ENCODE assay signal across 9 cellular contexts in the genomic region with DNA sequence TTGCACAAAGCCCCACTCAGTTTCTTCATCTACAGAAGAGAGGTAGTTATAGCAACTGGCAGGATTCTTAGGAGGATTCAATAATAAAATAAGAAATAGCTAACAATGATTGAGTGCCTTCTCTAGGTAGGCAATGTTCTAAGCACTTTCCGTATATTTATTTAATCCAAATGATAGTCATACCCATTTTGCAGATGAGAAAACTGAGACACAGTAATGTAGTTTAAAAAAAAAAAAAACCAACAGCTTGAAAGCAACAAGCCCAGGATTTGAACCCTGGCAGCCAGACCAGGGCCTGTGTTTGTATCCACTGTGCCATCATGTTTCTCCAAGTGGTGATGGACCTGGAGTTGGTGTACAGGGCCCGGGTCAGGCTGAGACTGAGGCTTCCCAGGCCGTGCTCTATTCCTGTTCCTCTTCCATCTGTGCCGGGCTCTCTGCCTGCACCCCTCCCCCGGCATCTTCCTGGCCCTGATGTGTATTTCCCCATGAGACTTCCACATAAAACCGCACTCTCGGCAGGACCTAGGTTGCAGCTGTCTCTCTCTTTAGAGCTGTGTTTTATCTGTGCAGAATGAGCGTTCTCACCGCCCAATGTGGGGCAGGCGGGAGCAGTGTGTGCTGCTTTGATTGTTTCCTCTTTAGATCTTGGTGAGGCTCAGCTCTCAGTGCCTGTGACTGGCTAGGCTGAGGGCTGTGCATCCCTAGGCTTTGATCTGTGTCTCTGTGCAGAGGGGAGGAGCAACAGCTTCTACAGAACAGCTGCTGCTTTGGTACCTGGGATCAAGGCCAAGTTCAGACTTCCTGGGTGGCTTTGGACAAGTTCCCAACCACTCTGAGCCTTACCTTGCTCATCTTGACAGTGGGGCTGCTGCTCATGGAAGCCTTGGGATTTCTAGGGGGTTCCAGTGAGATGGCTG. TPM values are rescaled to one million over a fixed set of nuclear protein-coding genes. Genes with fewer than 3 reads are reported as not detected.
DNase-seq lines count a peak whose midpoint lies in the region; ATAC-seq and TF ChIP-seq lines count a peak whose summit lies in the region.
"Had no signal": no experiment of that assay in that cellular context is flagged by ENCODE, and none has a peak within 500 bp of the region (broad histone marks: within the 10 kb centered on the region; RNA-seq: fewer than 3 reads in every experiment).

No MANE protein-coding gene starts in this region.

- peak overlapping the region; percentile 16 to 86 (median 67) for H3K27ac Mint-ChIP-seq in CD4-positive, alpha-beta memory T cell
- H3K27ac Mint-ChIP-seq in T-helper 17 cell = no peak overlapping the region

- POLR2A ChIA-PET in CD4-positive, alpha-beta memory T cell (lab: Charles Lee; ENCODE audit: partially characterized antibody) = interaction anchor here (1.0 to 2.4 kb wide), 5 partner anchors 10 to 235 kb away, joined by 3 to 19 read pairs (median 7); no protein-coding TSS in a partner anchor

- TF ChIP-seq CTCF in fibroblast of pulmonary artery (IDR thresholded peaks at IDR 0.05; ENCODE audit: low read length, missing control alignments) = no peak

- H3K36me3 Mint-ChIP-seq in CD4-positive, alpha-beta memory T cell = no peaks in the 10 kb centered on the region
- H3K36me3 Mint-ChIP-seq in T-helper 17 cell (ENCODE audit: low read depth) = peaks cover 2% of the 10 kb centered on the region

- H3K4me1 ChIP-seq in CD4-positive, alpha-beta memory T cell (ENCODE audit: insufficient read depth, low read length) = peaks cover 70% of the 10 kb centered on the region
- H3K4me1 ChIP-seq in aorta (ENCODE audit: control insufficient read depth in 1 of 2, insufficient read depth in 2 of 2, low read length in 2 of 2) = no peaks in the 10 kb centered on the region

- H3K4me3 ChIP-seq in CD4-positive, alpha-beta memory T cell (ENCODE audit: low read length in 2 of 2) = no peak overlapping the region
- no peak overlapping the region for H3K4me3 ChIP-seq in fibroblast of pulmonary artery (replicated peaks; ENCODE audit: low read depth, low read length)
- no peak overlapping the region for H3K4me3 ChIP-seq in aorta (ENCODE audit: low read length in 2 of 2)

- peaks cover 28 to 59% (median 37%) of the 10 kb centered on the region in 4 donors for H3K4me1 Mint-ChIP-seq in CD4-positive, alpha-beta memory T cell
- H3K4me1 Mint-ChIP-seq in T-helper 17 cell = peaks cover 42% of the 10 kb centered on the region

- H3K4me3 Mint-ChIP-seq in CD4-positive, alpha-beta memory T cell = peak overlapping the region; percentile 7 to 82 (median 67)
- peak overlapping the region; percentile 89 for H3K4me3 Mint-ChIP-seq in T-helper 17 cell
- H3K4me3 Mint-ChIP-seq: neural crest cell had no signal

- intact Hi-C loops in CD4-positive, alpha-beta memory T cell (cut with micrococcal nuclease) = loop anchor here (10.0 kb wide), 1 partner anchor 49 kb away; the partner anchor contains the start of gene TOX2
- intact Hi-C loops in aorta (cut with DNase I) = no loop called here

- H3K27me3 ChIP-seq in CD4-positive, alpha-beta memory T cell (ENCODE audit: insufficient read depth, low read length) = no peaks in the 10 kb centered on the region
- H3K27me3 ChIP-seq in aorta (ENCODE audit: control insufficient read depth in 1 of 2, insufficient read depth in 2 of 2, low read length in 1 of 2) = no peaks in the 10 kb centered on the region

- DNase-seq in CD4-positive, alpha-beta memory T cell = peak; percentile 58 to 73 (median 68)
- DNase-seq in T-helper 17 cell (peak in 2 of 3 donors; percentile 21 to 23), fibroblast of pulmonary artery (ENCODE audit: low read depth) (peak; percentile 82), aorta (peak; percentile 34 to 79), dedifferentiated amniotic fluid mesenchymal stem cell (ENCODE audit: extremely low spot score) (no peak), NCI-H774 (lab: John Stamatoyannopoulos, UW) (no peak)

- WGBS in aorta, 2 donors = 54 to 57% methylated on average over 10 of the region's 10 CpGs

- H3K27me3 Mint-ChIP-seq in CD4-positive, alpha-beta memory T cell = peaks cover 0 to 2% of the 10 kb centered on the region in 2 donors
- no peaks in the 10 kb centered on the region for H3K27me3 Mint-ChIP-seq in T-helper 17 cell

- no peaks in the 10 kb centered on the region for H3K9me3 ChIP-seq in CD4-positive, alpha-beta memory T cell (ENCODE audit: control insufficient read depth in 1 of 2, low read length in 2 of 2)
- H3K9me3 ChIP-seq in T-helper 17 cell (ENCODE audit: control insufficient read depth, low read length, poor library complexity, severe bottlenecking) = no peaks in the 10 kb centered on the region
- no peaks in the 10 kb centered on the region for H3K9me3 ChIP-seq in aorta (ENCODE audit: control insufficient read depth, low read length)

- CTCF ChIA-PET in CD4-positive, alpha-beta memory T cell (lab: Charles Lee; ENCODE audit: partially characterized antibody) = interaction anchor here (0.6 to 1.4 kb wide), 3 partner anchors 18 to 133 kb away, joined by 3 read pairs; no protein-coding TSS in a partner anchor

- H3K9me3 Mint-ChIP-seq in CD4-positive, alpha-beta memory T cell = no peaks in the 10 kb centered on the region
- H3K9me3 Mint-ChIP-seq: neural crest cell had no signal

- ATAC-seq in HG02852 (IDR thresholded peaks at IDR 0.05; ENCODE audit: unreplicated experiment) = peak; percentile 81
- ATAC-seq in T-helper 17 cell = peak; percentile 83
- no peak for ATAC-seq in aorta (ENCODE audit: low FRiP score)
- no peak for ATAC-seq in HG02970 (IDR thresholded peaks at IDR 0.05; ENCODE audit: low FRiP score, unreplicated experiment)

- H3K27ac ChIP-seq in CD4-positive, alpha-beta memory T cell (ENCODE audit: low read depth, low read length) = no peak overlapping the region
- no peak overlapping the region for H3K27ac ChIP-seq in aorta (ENCODE audit: low read depth in 1 of 2, low read length in 2 of 2)

- no peaks in the 10 kb centered on the region for H3K36me3 ChIP-seq in CD4-positive, alpha-beta memory T cell (ENCODE audit: insufficient read depth, low read length)
- no peaks in the 10 kb centered on the region for H3K36me3 ChIP-seq in aorta (ENCODE audit: control insufficient read depth in 1 of 2, insufficient read depth in 2 of 2, low read length in 1 of 2)

RNA-seq across cellular contexts. Expression of gene TOX2, which starts 49.5 kb away (rescaled TPM):
- total RNA-seq in CD4-positive, alpha-beta memory T cell = under 1 TPM; 0.33 to 0.64 TPM
- 1 to 10 TPM in 1 of 2 donors, under 1 TPM in 1; 0.22 to 1.1 TPM for polyA plus RNA-seq in CD4-positive, alpha-beta memory T cell
- total RNA-seq in T-helper 17 cell = 1 to 10 TPM; 1.7 to 2.2 TPM
- total RNA-seq in aorta = 10 to 100 TPM; 11.9 to 17.2 TPM
- polyA plus RNA-seq in aorta = 1 to 10 TPM; 1.1 to 6.8 TPM

Comparison
In these comparisons a context has a peak if more than half of its experiments do, and no peak if none do; other contexts are left out.
1. DNase-seq: peak in CD4-positive, alpha-beta memory T cell (5 of 5), T-helper 17 cell (2 of 3), fibroblast of pulmonary artery (single experiment) and aorta (2 of 2); none in dedifferentiated amniotic fluid mesenchymal stem cell (single experiment) and NCI-H774 (single experiment).
2. ATAC-seq: peak in HG02852 (single experiment) and T-helper 17 cell (single experiment); none in aorta (single experiment) and HG02970 (single experiment).
3. RNA of gene TOX2, which starts 49.5 kb away (total RNA-seq): 11.9 to 17.2 TPM in aorta; 1.7 to 2.2 TPM in T-helper 17 cell and 0.33 to 0.64 TPM in CD4-positive, alpha-beta memory T cell; every median in the first group is over 4 times any median in the second.